In genomic region chr1:160621633-160622413, GRCh38 we compare ENCODE assay signal across 13 cellular contexts. TPM values are rescaled to one million over a fixed set of nuclear protein-coding genes. Genes with fewer than 3 reads are reported as not detected.
A peak's percentile ranks its signal among the peaks of the same experiment; 100 is the strongest.
DNase-seq lines count a peak whose midpoint lies in the region; ATAC-seq and TF ChIP-seq lines count a peak whose summit lies in the region.
"Had no signal": no experiment of that assay in that cellular context is flagged by ENCODE, and none has a peak within 500 bp of the region (broad histone marks: within the 10 kb centered on the region; RNA-seq: fewer than 3 reads in every experiment).

No MANE protein-coding gene starts in this region.

- no peak overlapping the region for H3K4me3 Mint-ChIP-seq in T-cell

- TF ChIP-seq CTCF in GM12865 (IDR thresholded peaks at IDR 0.05; ENCODE audit: insufficient read depth, low read depth, low read length, missing control alignments): no peak
- no peak for TF ChIP-seq CTCF in body of pancreas (IDR thresholded peaks at IDR 0.05)

- H3K36me3 Mint-ChIP-seq in T-cell: peaks cover 64% of the 10 kb centered on the region

- peak overlapping the region; percentile 96 to 98 for H3K27ac Mint-ChIP-seq in T-cell

- H3K4me1 ChIP-seq in BLaER1 treated with 17β-estradiol and CSF1 and Interleukin-3, amounts not matched to agents 10 nM and 100 nM: peaks cover 61 to 88% (median 68%) of the 10 kb centered on the region in 10 experiments
- H3K4me1 ChIP-seq in effector memory CD4-positive, alpha-beta T cell (ENCODE audit: control insufficient read depth, insufficient read depth, low read length, poor library complexity, severe bottlenecking): peaks cover 43% of the 10 kb centered on the region
- no peaks in the 10 kb centered on the region for H3K4me1 ChIP-seq in body of pancreas
- H3K4me1 ChIP-seq: stomach had no signal

- DNase-seq in GM12865 (ENCODE audit: low read depth) (peak; percentile 51), T-cell (no peak), SKM-1 (lab: John Stamatoyannopoulos, UW; ENCODE audit: unreplicated experiment) (no peak), Ammon's horn (ENCODE audit: low spot score) (no peak), body of pancreas (no peak)
- DNase-seq in effector memory CD4-positive, alpha-beta T cell: no peak
- DNase-seq: GDM1; kidney glomerular epithelial cell; NCI-H2029; stimulated activated CD4-positive, alpha-beta T cell treated with anti-CD3 and anti-CD28 coated beads, Interleukin-2, amount 100 ng/mL, for 48 hours; stomach had no signal

- H3K9ac ChIP-seq in BLaER1 treated with 17β-estradiol and CSF1 and Interleukin-3, amounts not matched to agents 10 nM and 100 nM: no peak overlapping the region

- peak overlapping the region; percentile 17 to 94 (median 66); a peak in 20 of 22 replicates for H3K4me2 ChIP-seq in BLaER1 treated with 17β-estradiol and CSF1 and Interleukin-3, amounts not matched to agents 10 nM and 100 nM

- POLR2A ChIA-PET in T-cell (lab: Charles Lee): interaction anchor here in 1 of 2 donors (0.7 kb wide), 1 partner anchor 12 kb away, joined by 3 read pairs; no protein-coding TSS in a partner anchor

- no peak overlapping the region for H3K4me3 ChIP-seq in BLaER1 treated with 17β-estradiol and CSF1 and Interleukin-3, amounts not matched to agents 10 nM and 100 nM
- no peak overlapping the region for H3K4me3 ChIP-seq in GM12865 (ENCODE audit: low read depth, low read length)
- no peak overlapping the region for H3K4me3 ChIP-seq in effector memory CD4-positive, alpha-beta T cell (ENCODE audit: insufficient read depth, low read depth, low read length, poor library complexity, severe bottlenecking)
- no peak overlapping the region for H3K4me3 ChIP-seq in body of pancreas
- H3K4me3 ChIP-seq: stomach had no signal

- WGBS in body of pancreas, 2 donors: 64 to 70% methylated on average over 8 of the region's 8 CpGs

- H3K4me1 Mint-ChIP-seq in T-cell: peaks cover 84 to 89% (median 85%) of the 10 kb centered on the region in 3 donors

- H3K27ac ChIP-seq in BLaER1 treated with 17β-estradiol and CSF1 and Interleukin-3, amounts not matched to agents 10 nM and 100 nM: peak overlapping the region in 3 of 11 experiments; percentile 7 to 79 (median 20); a peak in 3 of 22 replicates
- peak overlapping the region; percentile 14 for H3K27ac ChIP-seq in effector memory CD4-positive, alpha-beta T cell (ENCODE audit: insufficient read depth, low read length, poor library complexity, severe bottlenecking)
- no peak overlapping the region for H3K27ac ChIP-seq in body of pancreas
- H3K27ac ChIP-seq: stomach had no signal

- H3K36me3 ChIP-seq in BLaER1 treated with 17β-estradiol and CSF1 and Interleukin-3, amounts not matched to agents 10 nM and 100 nM: peaks cover 18 to 73% (median 33%) of the 10 kb centered on the region in 11 experiments; a peak in 19 of 22 replicates
- peaks cover 29% of the 10 kb centered on the region for H3K36me3 ChIP-seq in effector memory CD4-positive, alpha-beta T cell (ENCODE audit: control insufficient read depth, insufficient read depth, low read length)
- no peaks in the 10 kb centered on the region for H3K36me3 ChIP-seq in body of pancreas (replicated peaks in 1 of 2; ENCODE audit: insufficient read depth in 1 of 2, low read depth in 2 of 2)
- H3K36me3 ChIP-seq: stomach had no signal

- H3K9me3 Mint-ChIP-seq in T-cell: peaks cover 0 to 1% (median 1%) of the 10 kb centered on the region in 3 donors

- CTCF ChIA-PET in T-cell (lab: Charles Lee): interaction anchor here (0.8 to 2.5 kb wide), 7 partner anchors 13 to 245 kb away, joined by 3 to 9 read pairs (median 3); partner anchors contain the start of gene SLAMF1 (in 1 of the 2)

- H3K27me3 ChIP-seq in BLaER1 treated with 17β-estradiol and CSF1 and Interleukin-3, amounts not matched to agents 10 nM and 100 nM: no peaks in the 10 kb centered on the region
- no peaks in the 10 kb centered on the region for H3K27me3 ChIP-seq in effector memory CD4-positive, alpha-beta T cell (replicated peaks; ENCODE audit: control insufficient read depth, insufficient read depth, low read length, poor library complexity, severe bottlenecking)
- H3K27me3 ChIP-seq in body of pancreas: no peaks in the 10 kb centered on the region
- H3K27me3 ChIP-seq: stomach had no signal

- no peaks in the 10 kb centered on the region for H3K27me3 Mint-ChIP-seq in T-cell

- ATAC-seq in T-cell (replicated peaks in 1 of 4) (no peak), HG02642 (IDR thresholded peaks at IDR 0.05; ENCODE audit: poor library complexity, unreplicated experiment) (no peak), body of pancreas (no peak)

- H4K20me1 ChIP-seq in BLaER1 treated with 17β-estradiol and CSF1 and Interleukin-3, amounts not matched to agents 10 nM and 100 nM: no peaks in the 10 kb centered on the region

- TF ChIP-seq POLR2A in body of pancreas (IDR thresholded peaks at IDR 0.05): no peak

- intact Hi-C loops in body of pancreas (cut with DNase I): no loop called here

- peaks cover 10 to 19% (median 14%) of the 10 kb centered on the region in 11 experiments; a peak in 18 of 22 replicates for H3K9me3 ChIP-seq in BLaER1 treated with 17β-estradiol and CSF1 and Interleukin-3, amounts not matched to agents 10 nM and 100 nM (replicated peaks in 1 of 11)
- no peaks in the 10 kb centered on the region for H3K9me3 ChIP-seq in effector memory CD4-positive, alpha-beta T cell (ENCODE audit: control insufficient read depth, low read length)
- H3K9me3 ChIP-seq in body of pancreas: no peaks in the 10 kb centered on the region
- H3K9me3 ChIP-seq: stomach had no signal

RNA-seq across cellular contexts. Expression of gene SLAMF1, which starts 25.0 kb away (rescaled TPM):
- 10 to 100 TPM; 19.4 to 38.7 (median 30.7) TPM for total RNA-seq in T-cell
- not detected for total RNA-seq in body of pancreas

RNA-seq across cellular contexts. Expression of gene CD84, which starts 42.5 kb away (rescaled TPM):
- 10 to 100 TPM; 47.5 to 97.4 (median 51.8) TPM for total RNA-seq in T-cell
- 1 to 10 TPM; 3.0 to 7.0 TPM for total RNA-seq in body of pancreas

Comparison
In these comparisons a context has a peak if more than half of its experiments do, and no peak if none do; other contexts are left out.
1. RNA of gene SLAMF1, which starts 25.0 kb away (total RNA-seq): 19.4 to 38.7 TPM in T-cell; not detected in body of pancreas; every median in the first group is over 10 times any median in the second.
2. RNA of gene CD84, which starts 42.5 kb away (total RNA-seq): 47.5 to 97.4 TPM in T-cell; 3.0 to 7.0 TPM in body of pancreas; every median in the first group is over 4 times any median in the second.